ENCODE assay signal across 10 cellular contexts in genomic region chr2:119756837-119757236, GRCh38. TPM values are rescaled to one million over a fixed set of nuclear protein-coding genes. Genes with fewer than 3 reads are reported as not detected.
DNase-seq lines count a peak whose midpoint lies in the region; ATAC-seq and TF ChIP-seq lines count a peak whose summit lies in the region.
"Had no signal": no experiment of that assay in that cellular context is flagged by ENCODE, and none has a peak within 500 bp of the region (broad histone marks: within the 10 kb centered on the region; RNA-seq: fewer than 3 reads in every experiment).

No MANE protein-coding gene starts in this region.

- TF ChIP-seq CTCF in mammary epithelial cell (conservative IDR thresholded peaks at IDR 0.05 in 1 of 2, IDR thresholded peaks at IDR 0.05 in 1 of 2; ENCODE audit: extremely low read depth in 1 of 2, insufficient read depth in 1 of 2, low read depth in 1 of 2, low read length in 2 of 2) (no peak), tibial artery (IDR thresholded peaks at IDR 0.05) (no peak), nephron progenitor cell (IDR thresholded peaks at IDR 0.05) (no peak)

- intact Hi-C loops in mammary epithelial cell (cut with micrococcal nuclease), result loop anchor here (10.0 kb wide), 1 partner anchor 258 kb away; the partner anchor contains the start of gene EPB41L5
- intact Hi-C loops in tibial artery (cut with DNase I; ENCODE audit: low total_unique reads), result loop anchor here (10.0 kb wide), 1 partner anchor 258 kb away; the partner anchor contains the start of gene EPB41L5

- no peak overlapping the region for H3K4me3 Mint-ChIP-seq in nephron progenitor cell
- H3K4me3 Mint-ChIP-seq: activated B cell treated with CpG ODN at 0.5 μM for 24 hours had no signal

- H3K27ac ChIP-seq in mammary epithelial cell (ENCODE audit: insufficient read depth, low read depth, low read length), result no peak overlapping the region
- H3K27ac ChIP-seq in tibial artery, result peak overlapping the region in 1 of 2 donors; percentile 42

- H3K4me1 ChIP-seq in mammary epithelial cell (ENCODE audit: insufficient read depth, low read length), result peaks cover 28% of the 10 kb centered on the region
- H3K4me1 ChIP-seq in tibial artery, result peaks cover 0 to 20% (median 0%) of the 10 kb centered on the region in 4 donors

- CTCF ChIA-PET in mammary epithelial cell (lab: Charles Lee; ENCODE audit: low non-redundant PET), result interaction anchor here (0.7 kb wide), 1 partner anchor 796 kb away, joined by 6 read pairs; no protein-coding TSS in a partner anchor

- no peak overlapping the region for H3K9ac ChIP-seq in mammary epithelial cell (ENCODE audit: insufficient read depth, low read length)

- no TSS peak for BruUV-seq in mammary epithelial cell (replicated peaks; lab: Mats Ljungman, UMichigan)

- H3K27ac Mint-ChIP-seq in nephron progenitor cell, result no peak overlapping the region
- H3K27ac Mint-ChIP-seq: activated B cell treated with CpG ODN at 0.5 μM for 24 hours had no signal

- peaks cover 4% of the 10 kb centered on the region for H3K27me3 Mint-ChIP-seq in nephron progenitor cell (ENCODE audit: low read depth, poor library complexity)
- H3K27me3 Mint-ChIP-seq: activated B cell treated with CpG ODN at 0.5 μM for 24 hours; CD4-positive, alpha-beta memory T cell had no signal

- no peaks in the 10 kb centered on the region for H3K9me3 ChIP-seq in mammary epithelial cell (replicated peaks; ENCODE audit: insufficient read depth, low read length)
- H3K9me3 ChIP-seq in tibial artery, result no peaks in the 10 kb centered on the region

- in situ Hi-C loops in mammary epithelial cell (cut with MboI; ENCODE audit: low sequenced_read_pairs in 2 of 2), result no loop called here
- in situ Hi-C loops in KBM-7 (cut with MboI; ENCODE audit: low pct_unique_long_range_greater_than_20kb, low sequenced_read_pairs), result no loop called here

- H3K4me1 Mint-ChIP-seq in nephron progenitor cell, result peaks cover 18% of the 10 kb centered on the region

- H3K27me3 ChIP-seq in mammary epithelial cell (ENCODE audit: insufficient read depth, low read length) (no peaks in the 10 kb centered on the region), tibial artery (no peaks in the 10 kb centered on the region)

- H3K36me3 ChIP-seq in mammary epithelial cell (ENCODE audit: insufficient read depth, low read length) (no peaks in the 10 kb centered on the region), tibial artery (no peaks in the 10 kb centered on the region)

- 62% methylated on average over 5 of the region's 5 CpGs for WGBS in mammary epithelial cell (ENCODE audit: low coverage, missing lambda C conversion rate)

- DNase-seq in activated T-cell treated with anti-CD3 and anti-CD28 coated beads for 24 hours (ENCODE audit: low read depth), result peak; percentile 35
- DNase-seq in activated T-cell treated with anti-CD3 and anti-CD28 coated beads, Interleukin-2, amount 50 U/mL, for 1 hour, result no peak
- peak; percentile 83 for DNase-seq in mammary epithelial cell
- peak; percentile 93 for DNase-seq in myocyte (ENCODE audit: low read depth)
- peak; percentile 72 to 83 for DNase-seq in tibial artery
- DNase-seq in nephron progenitor cell, result no peak
- DNase-seq in KBM-7, result no peak
- DNase-seq: activated B cell treated with CpG ODN at 0.5 μM for 24 hours; CD4-positive, alpha-beta memory T cell had no signal

- no peaks in the 10 kb centered on the region for H4K20me1 ChIP-seq in mammary epithelial cell (ENCODE audit: insufficient read depth, low read length)

- H3K4me3 ChIP-seq in mammary epithelial cell (replicated peaks in 1 of 3; ENCODE audit: insufficient read depth in 1 of 3, low read depth in 2 of 3, low read length in 3 of 3) (no peak overlapping the region), tibial artery (no peak overlapping the region)

- dilution Hi-C loops in mammary epithelial cell (cut with HindIII; ENCODE audit: low sequenced_read_pairs), result no loop called here

- H3K36me3 Mint-ChIP-seq in nephron progenitor cell (ENCODE audit: low read depth), result no peaks in the 10 kb centered on the region

- ATAC-seq in GM19455 (IDR thresholded peaks at IDR 0.05; ENCODE audit: unreplicated experiment), result no peak

- H2AFZ ChIP-seq in mammary epithelial cell (ENCODE audit: low read depth, low read length), result peak overlapping the region; percentile 18

- H3K4me2 ChIP-seq in mammary epithelial cell (ENCODE audit: insufficient read depth, low read depth, low read length), result no peak overlapping the region

- peaks cover 3% of the 10 kb centered on the region for H3K9me3 Mint-ChIP-seq in nephron progenitor cell
- H3K9me3 Mint-ChIP-seq: activated B cell treated with CpG ODN at 0.5 μM for 24 hours; CD4-positive, alpha-beta memory T cell had no signal

- peaks cover 17% of the 10 kb centered on the region for H3K79me2 ChIP-seq in mammary epithelial cell (ENCODE audit: insufficient read depth, low read length)

RNA-seq across cellular contexts. Expression of gene PTPN4, which starts 2.9 kb away (rescaled TPM):
- 10 to 100 TPM; 36.9 to 48.7 TPM for total RNA-seq in mammary epithelial cell
- 14.9 TPM for polyA plus RNA-seq in mammary epithelial cell
- 1.7 TPM for polyA minus RNA-seq in mammary epithelial cell
- 24.8 and 29.2 TPM in 2 replicates for total RNA-seq in myocyte
- polyA plus RNA-seq in myocyte (2012), result 5.9 TPM

Comparison
In these comparisons a context has a peak if more than half of its experiments do, and no peak if none do; other contexts are left out.
1. DNase-seq: peak in activated T-cell treated with anti-CD3 and anti-CD28 coated beads for 24 hours (single experiment), mammary epithelial cell (single experiment), myocyte (single experiment) and tibial artery (2 of 2); none in activated T-cell treated with anti-CD3 and anti-CD28 coated beads, Interleukin-2, amount 50 U/mL, for 1 hour (single experiment), nephron progenitor cell (single experiment) and KBM-7 (single experiment).